1 cellular context compared by ENCODE assay signal in the genomic region with DNA sequence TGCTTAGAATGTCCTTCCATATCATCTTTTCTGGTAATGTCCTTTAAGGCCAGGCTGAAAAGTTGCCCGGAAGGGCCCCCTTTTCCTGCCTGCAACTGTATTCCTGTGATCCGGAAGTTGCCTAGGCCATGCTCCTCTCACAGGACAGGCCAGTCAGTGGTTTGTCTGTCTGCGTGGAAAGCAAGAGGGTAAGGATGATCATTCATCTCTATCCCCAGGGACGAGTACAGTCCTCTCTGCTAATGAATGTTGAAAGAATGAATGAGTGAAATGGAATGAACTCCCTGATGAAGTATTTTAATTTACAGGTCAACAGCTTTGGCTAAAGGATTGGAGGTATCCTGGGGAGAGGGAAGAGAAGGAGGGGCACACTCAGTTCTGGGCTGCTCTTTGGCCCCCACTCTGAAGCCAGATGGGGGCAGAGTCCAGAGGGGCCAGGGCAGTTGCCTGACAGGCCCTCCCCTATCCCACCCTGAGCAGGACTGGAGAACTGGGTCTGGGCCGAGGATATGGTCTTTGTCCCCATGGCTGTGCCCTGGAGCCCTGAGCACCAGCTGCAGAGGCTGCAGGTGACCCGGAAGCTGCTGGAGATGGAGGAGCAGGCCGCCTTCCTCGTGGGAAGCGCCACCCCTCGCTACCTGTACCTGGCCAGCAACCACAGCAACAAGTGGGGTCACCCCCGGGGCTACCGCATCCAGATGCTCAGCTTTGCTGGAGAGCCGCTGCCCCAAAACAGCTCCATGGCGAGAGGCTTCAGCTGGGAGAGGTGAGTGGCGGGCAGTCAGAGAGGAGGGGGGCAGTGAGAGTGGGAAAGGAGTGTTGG.
TF ChIP-seq lines count a peak whose summit lies in the region.

No MANE protein-coding gene starts in this region.

TF ChIP-seq in HepG2, 621 proteins besides CTCF, POLR2A, EP300 and RAD21 (continued from another document and continues in another):
- TF ChIP-seq ZSCAN21 (CRISPR knock-in tag; IDR thresholded peaks at IDR 0.05; ENCODE audit: borderline replicate concordance) (0 out of 2 replicates have a peak, but pooled peaks have one; percentile 40), REXO4 (CRISPR knock-in tag; IDR thresholded peaks at IDR 0.05; ENCODE audit: borderline replicate concordance) (no peak), LBX2 (CRISPR knock-in tag; IDR thresholded peaks at IDR 0.05; ENCODE audit: borderline replicate concordance) (no peak), MAX (IDR thresholded peaks at IDR 0.05) (peak; percentile 3), RBM22 (optimal IDR thresholded peaks at IDR 0.05; ENCODE audit: low read length) (no peak), ATM (IDR thresholded peaks at IDR 0.05; ENCODE audit: borderline replicate concordance) (no peak), PLSCR1 (CRISPR knock-in tag; IDR thresholded peaks at IDR 0.05; ENCODE audit: borderline replicate concordance) (no peak), ZNF138 (CRISPR knock-in tag; IDR thresholded peaks at IDR 0.05; ENCODE audit: low read depth) (0 out of 2 replicates have a peak, but pooled peaks have one; percentile 45), ZNF205 (CRISPR knock-in tag; IDR thresholded peaks at IDR 0.05) (no peak), HOXA5 (CRISPR knock-in tag; IDR thresholded peaks at IDR 0.05) (peak; percentile 59; the same call in 1 of the 2 replicates), ZNF451 (CRISPR knock-in tag; IDR thresholded peaks at IDR 0.05) (0 out of 2 replicates have a peak, but pooled peaks have one; percentile 13), GABPA (IDR thresholded peaks at IDR 0.05; ENCODE audit: low read depth, low read length) (peak; percentile 44), GABPA (CRISPR knock-in tag; IDR thresholded peaks at IDR 0.05; ENCODE audit: low read depth) (peak; percentile 80), ZNF780A (CRISPR knock-in tag; IDR thresholded peaks at IDR 0.05) (no peak), FOXO1 (CRISPR knock-in tag; IDR thresholded peaks at IDR 0.05) (0 out of 2 replicates have a peak, but pooled peaks have one; percentile 4), RCOR2 (CRISPR knock-in tag; IDR thresholded peaks at IDR 0.05) (peak; percentile 87), ZBTB8A (CRISPR knock-in tag; IDR thresholded peaks at IDR 0.05; ENCODE audit: borderline replicate concordance, low read depth) (no peak), ZBTB10 (CRISPR knock-in tag; IDR thresholded peaks at IDR 0.05; ENCODE audit: borderline replicate concordance) (0 out of 2 replicates have a peak, but pooled peaks have one; percentile 53), MED1 (CRISPR knock-in tag; IDR thresholded peaks at IDR 0.05) (peak; percentile 87), ZNF558 (CRISPR knock-in tag; IDR thresholded peaks at IDR 0.05; ENCODE audit: borderline replicate concordance) (no peak; the same call in 1 of the 2 replicates), CBX2 (IDR thresholded peaks at IDR 0.05; ENCODE audit: low read depth, low read length) (no peak), CBX2 (CRISPR knock-in tag; IDR thresholded peaks at IDR 0.05; ENCODE audit: low read depth) (no peak), CHD4 (IDR thresholded peaks at IDR 0.05; ENCODE audit: borderline replicate concordance, low read length) (no peak), NFE2L1 (CRISPR knock-in tag; IDR thresholded peaks at IDR 0.05; ENCODE audit: borderline replicate concordance) (no peak), ELF4 (CRISPR knock-in tag; IDR thresholded peaks at IDR 0.05; ENCODE audit: borderline replicate concordance) (no peak), ZBTB46 (CRISPR knock-in tag; IDR thresholded peaks at IDR 0.05; ENCODE audit: borderline replicate concordance) (no peak), NFKBIZ (CRISPR knock-in tag; IDR thresholded peaks at IDR 0.05) (peak; percentile 15; the same call in 1 of the 2 replicates), ZNF576 (CRISPR knock-in tag; IDR thresholded peaks at IDR 0.05) (no peak), ARNTL (CRISPR knock-in tag; IDR thresholded peaks at IDR 0.05) (peak; percentile 70), CEBPZ (IDR thresholded peaks at IDR 0.05; ENCODE audit: low read length) (no peak), NCOA1 (CRISPR knock-in tag; IDR thresholded peaks at IDR 0.05) (no peak; the same call in 1 of the 2 replicates)
- TF ChIP-seq, protein P1, sequence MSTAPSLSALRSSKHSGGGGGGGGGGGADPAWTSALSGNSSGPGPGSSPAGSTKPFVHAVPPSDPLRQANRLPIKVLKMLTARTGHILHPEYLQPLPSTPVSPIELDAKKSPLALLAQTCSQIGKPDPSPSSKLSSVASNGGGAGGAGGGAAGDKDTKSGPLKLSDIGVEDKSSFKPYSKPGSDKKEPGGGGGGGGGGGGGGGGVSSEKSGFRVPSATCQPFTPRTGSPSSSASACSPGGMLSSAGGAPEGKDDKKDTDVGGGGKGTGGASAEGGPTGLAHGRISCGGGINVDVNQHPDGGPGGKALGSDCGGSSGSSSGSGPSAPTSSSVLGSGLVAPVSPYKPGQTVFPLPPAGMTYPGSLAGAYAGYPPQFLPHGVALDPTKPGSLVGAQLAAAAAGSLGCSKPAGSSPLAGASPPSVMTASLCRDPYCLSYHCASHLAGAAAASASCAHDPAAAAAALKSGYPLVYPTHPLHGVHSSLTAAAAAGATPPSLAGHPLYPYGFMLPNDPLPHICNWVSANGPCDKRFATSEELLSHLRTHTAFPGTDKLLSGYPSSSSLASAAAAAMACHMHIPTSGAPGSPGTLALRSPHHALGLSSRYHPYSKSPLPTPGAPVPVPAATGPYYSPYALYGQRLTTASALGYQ (CRISPR knock-in tag; IDR thresholded peaks at IDR 0.05) = no peak; the same call in 1 of the 2 replicates
- TF ChIP-seq, protein P2, sequence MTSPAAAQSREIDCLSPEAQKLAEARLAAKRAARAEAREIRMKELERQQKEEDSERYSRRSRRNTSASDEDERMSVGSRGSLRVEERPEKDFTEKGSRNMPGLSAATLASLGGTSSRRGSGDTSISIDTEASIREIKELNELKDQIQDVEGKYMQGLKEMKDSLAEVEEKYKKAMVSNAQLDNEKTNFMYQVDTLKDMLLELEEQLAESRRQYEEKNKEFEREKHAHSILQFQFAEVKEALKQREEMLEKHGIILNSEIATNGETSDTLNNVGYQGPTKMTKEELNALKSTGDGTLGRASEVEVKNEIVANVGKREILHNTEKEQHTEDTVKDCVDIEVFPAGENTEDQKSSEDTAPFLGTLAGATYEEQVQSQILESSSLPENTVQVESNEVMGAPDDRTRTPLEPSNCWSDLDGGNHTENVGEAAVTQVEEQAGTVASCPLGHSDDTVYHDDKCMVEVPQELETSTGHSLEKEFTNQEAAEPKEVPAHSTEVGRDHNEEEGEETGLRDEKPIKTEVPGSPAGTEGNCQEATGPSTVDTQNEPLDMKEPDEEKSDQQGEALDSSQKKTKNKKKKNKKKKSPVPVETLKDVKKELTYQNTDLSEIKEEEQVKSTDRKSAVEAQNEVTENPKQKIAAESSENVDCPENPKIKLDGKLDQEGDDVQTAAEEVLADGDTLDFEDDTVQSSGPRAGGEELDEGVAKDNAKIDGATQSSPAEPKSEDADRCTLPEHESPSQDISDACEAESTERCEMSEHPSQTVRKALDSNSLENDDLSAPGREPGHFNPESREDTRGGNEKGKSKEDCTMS (CRISPR knock-in tag; conservative IDR thresholded peaks at IDR 0.05) = no peak
